Comparison of ENCODE assay signal across 23 cellular contexts in the genomic region with DNA sequence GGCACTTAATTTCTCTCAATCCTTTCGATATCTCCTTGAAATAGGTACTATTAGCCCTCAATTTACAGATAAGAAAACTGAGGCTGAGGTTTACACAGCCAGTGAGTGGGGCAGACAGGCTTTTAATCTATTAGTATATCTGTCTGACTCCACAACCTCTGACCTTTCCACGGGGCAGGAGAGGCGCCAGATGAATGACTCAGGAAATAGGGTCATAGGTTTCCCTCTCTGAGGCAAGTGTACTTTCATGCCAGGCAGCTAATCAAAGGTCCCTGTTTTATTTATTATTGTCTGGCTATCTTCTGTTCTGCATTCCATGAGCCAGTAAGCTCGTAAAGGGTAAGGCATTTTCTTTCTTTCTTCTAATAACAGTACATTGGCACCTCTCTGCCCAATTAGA.
DNase-seq lines count a peak whose midpoint lies in the region; ATAC-seq, FAIRE-seq and TF ChIP-seq lines count a peak whose summit lies in the region.
"Had no signal": no experiment of that assay in that cellular context is flagged by ENCODE, and none has a peak within 500 bp of the region (broad histone marks: within the 10 kb centered on the region; RNA-seq: fewer than 3 reads in every experiment).

No MANE protein-coding gene starts in this region.

- no peak overlapping the region for H3K4me2 ChIP-seq in HepG2 (ENCODE audit: low read depth, low read length)

- H3K9ac ChIP-seq in liver (ENCODE audit: low read depth in 1 of 2, low read length in 2 of 2) (peak overlapping the region in 1 of 2 donors; percentile 16), HepG2 (ENCODE audit: insufficient read depth, low read depth, low read length) (no peak overlapping the region)

- intact Hi-C loops in HepG2 (cut with micrococcal nuclease; ENCODE audit: unreplicated experiment) (no loop called here), lower lobe of right lung (cut with DNase I) (no loop called here)

- POLR2A ChIA-PET in HepG2 (lab: Yijun Ruan, JAX) = no interaction called here

- BruUV-seq in HepG2 (replicated peaks; lab: Mats Ljungman, UMichigan) = no TSS peak

- TF ChIP-seq EP300 in HepG2 (IDR thresholded peaks at IDR 0.05; ENCODE audit: low read depth in 2 of 2, low read length in 2 of 2) (no peak), HepG2 (CRISPR knock-in tag; IDR thresholded peaks at IDR 0.05; ENCODE audit: borderline replicate concordance) (no peak)

- H3K27ac ChIP-seq in liver (ENCODE audit: low read depth in 1 of 2, low read length in 2 of 2) (peak overlapping the region; percentile 54 to 60), HepG2 (ENCODE audit: extremely low read length, insufficient read depth, low read length) (no peak overlapping the region), lower lobe of right lung (no peak overlapping the region)
- H3K27ac ChIP-seq: gastrocnemius medialis, tibial artery had no signal

- H2AFZ ChIP-seq in HepG2 (ENCODE audit: low read length) = no peak overlapping the region

- no peak overlapping the region for H3K4me3 ChIP-seq in liver (ENCODE audit: low read depth in 1 of 3, low read length in 3 of 3)
- H3K4me3 ChIP-seq in HepG2 (replicated peaks in 1 of 3; ENCODE audit: insufficient read depth in 1 of 3, low read depth in 2 of 3, low read length in 3 of 3) = no peak overlapping the region
- no peak overlapping the region for H3K4me3 ChIP-seq in choroid plexus epithelial cell (ENCODE audit: low read depth, low read length)
- H3K4me3 ChIP-seq in lower lobe of right lung = no peak overlapping the region
- H3K4me3 ChIP-seq: gastrocnemius medialis, lung, tibial artery had no signal

- no peak for TF ChIP-seq CTCF in liver (IDR thresholded peaks at IDR 0.05; ENCODE audit: low read depth, low read length, missing input control)
- no peak for TF ChIP-seq CTCF in HepG2 (CRISPR knock-in tag; IDR thresholded peaks at IDR 0.05)
- TF ChIP-seq CTCF in choroid plexus epithelial cell (conservative IDR thresholded peaks at IDR 0.05; ENCODE audit: low read depth, low read length) = no peak
- TF ChIP-seq CTCF in lower lobe of right lung (IDR thresholded peaks at IDR 0.05) = no peak

- H3K9me3 ChIP-seq in liver (ENCODE audit: control insufficient read depth in 4 of 4, low read length in 3 of 4) (no peaks in the 10 kb centered on the region), HepG2 (ENCODE audit: low read length) (no peaks in the 10 kb centered on the region), lower lobe of right lung (no peaks in the 10 kb centered on the region)
- H3K9me3 ChIP-seq: BE2C, gastrocnemius medialis, tibial artery had no signal

- H3K36me3 ChIP-seq in liver (ENCODE audit: control insufficient read depth in 4 of 4, insufficient read depth in 3 of 4, low read depth in 1 of 4, low read length in 3 of 4) (no peaks in the 10 kb centered on the region), HepG2 (replicated peaks in 1 of 2; ENCODE audit: control insufficient read depth in 1 of 2, insufficient read depth in 2 of 2, low read length in 2 of 2) (no peaks in the 10 kb centered on the region), lower lobe of right lung (no peaks in the 10 kb centered on the region)
- H3K36me3 ChIP-seq: BE2C, gastrocnemius medialis, tibial artery had no signal

- in situ Hi-C loops in HepG2 (cut with HindIII; ENCODE audit: extremely low pct_ligation_motif_present, low pct_unique_long_range_greater_than_20kb) = no loop called here

- 22% methylated on average over 4 of the region's 4 CpGs for WGBS in liver
- 19% methylated on average over 4 of the region's 4 CpGs for WGBS in HepG2 (ENCODE audit: low lambda C conversion rate)

- TF ChIP-seq RAD21 in liver (IDR thresholded peaks at IDR 0.05) (peak; percentile 51 to 66), HepG2 (CRISPR knock-in tag; IDR thresholded peaks at IDR 0.05) (no peak)

- ATAC-seq in HepG2 = no peak
- ATAC-seq in lower lobe of right lung = peak; percentile 39 to 43
- no peak for ATAC-seq in HG03175 (IDR thresholded peaks at IDR 0.05; ENCODE audit: unreplicated experiment)
- ATAC-seq in HG02610 (IDR thresholded peaks at IDR 0.05; ENCODE audit: unreplicated experiment) = no peak
- ATAC-seq: gastrocnemius medialis, Right ventricle myocardium inferior had no signal

- no peak for FAIRE-seq in HepG2 (lab: Jason Lieb, UNC)
- FAIRE-seq in RCC 7860 (lab: Jason Lieb, UNC) = no peak
- FAIRE-seq: islet of Langerhans had no signal

- H3K27me3 ChIP-seq in liver (ENCODE audit: control insufficient read depth in 4 of 4, insufficient read depth in 4 of 4, low read length in 3 of 4) = no peaks in the 10 kb centered on the region
- H3K27me3 ChIP-seq in HepG2 (ENCODE audit: control insufficient read depth in 1 of 2, insufficient read depth in 2 of 2, low read length in 2 of 2) = peaks cover 0 to 2% of the 10 kb centered on the region in 2 experiments; a peak in 2 of 5 replicates
- H3K27me3 ChIP-seq in lower lobe of right lung (ENCODE audit: low read depth) = no peaks in the 10 kb centered on the region
- H3K27me3 ChIP-seq: BE2C, gastrocnemius medialis, tibial artery had no signal

- H4K20me1 ChIP-seq in HepG2 (ENCODE audit: insufficient read depth, low read length) = no peaks in the 10 kb centered on the region

- CTCF ChIA-PET in HepG2 (lab: Yijun Ruan, JAX; ENCODE audit: low intra/inter-chr PET ratio, low total read pairs) = no interaction called here

- DNase-seq in HepG2 (ENCODE audit: low spot score) (no peak), choroid plexus epithelial cell (ENCODE audit: low read depth) (peak; percentile 29), lower lobe of right lung (no peak), RCC 7860 (ENCODE audit: low spot score) (no peak)
- DNase-seq in activated effector memory CD4-positive, alpha-beta T cell treated with Interleukin-2 at 50 U/mL for 16 hours = no peak
- DNase-seq: activated CD4-positive, alpha-beta memory T cell treated with anti-CD3 and anti-CD28 coated beads, Interleukin-2, amount 10 ng/mL, durations not matched to agents 7 days and 5 days; BE2C; Calu3; caudate nucleus; gastrocnemius medialis; hypothalamus; KBM-7; NCI-H187; NCI-H526 treated with DMSO at 0.1 percent for 48 hours; stimulated activated CD4-positive, alpha-beta T cell treated with anti-CD3 and anti-CD28 coated beads, Interleukin-4, amount 100 ng/mL, for 24 hours; SW 1271 had no signal

- TF ChIP-seq POLR2A in HepG2 (IDR thresholded peaks at IDR 0.05; ENCODE audit: insufficient read depth in 1 of 2, low read depth in 2 of 2, low read length in 2 of 2) = no peak

- H3K4me1 ChIP-seq in liver (ENCODE audit: control insufficient read depth in 4 of 4, insufficient read depth in 4 of 4, low read length in 3 of 4) = peaks cover 0 to 15% (median 9%) of the 10 kb centered on the region in 4 donors
- H3K4me1 ChIP-seq in HepG2 (ENCODE audit: insufficient read depth, low read length) = no peaks in the 10 kb centered on the region
- no peaks in the 10 kb centered on the region for H3K4me1 ChIP-seq in lower lobe of right lung
- H3K4me1 ChIP-seq: BE2C, gastrocnemius medialis, tibial artery had no signal

- H3K79me2 ChIP-seq in HepG2 (ENCODE audit: insufficient read depth, low read length) = no peaks in the 10 kb centered on the region

TF ChIP-seq in liver, 16 proteins besides CTCF, POLR2A, EP300 and RAD21 (continues in another document):
- TF ChIP-seq HNF4G (IDR thresholded peaks at IDR 0.05) = peak; percentile 58
- TF ChIP-seq JUND (IDR thresholded peaks at IDR 0.05) = peak; percentile 94 to 95
- TF ChIP-seq FOXA1 (IDR thresholded peaks at IDR 0.05) = no peak
- TF ChIP-seq NR2F2 (IDR thresholded peaks at IDR 0.05) = peak; percentile 94
- TF ChIP-seq, protein P1, sequence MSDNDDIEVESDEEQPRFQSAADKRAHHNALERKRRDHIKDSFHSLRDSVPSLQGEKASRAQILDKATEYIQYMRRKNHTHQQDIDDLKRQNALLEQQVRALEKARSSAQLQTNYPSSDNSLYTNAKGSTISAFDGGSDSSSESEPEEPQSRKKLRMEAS (IDR thresholded peaks at IDR 0.05) = peak; percentile 80
- no peak for TF ChIP-seq YY1 (IDR thresholded peaks at IDR 0.05)
- peak in 1 of 2 donors; percentile 74 for TF ChIP-seq EGR1 (IDR thresholded peaks at IDR 0.05; ENCODE audit: low read depth in 2 of 2)
- no peak for TF ChIP-seq TAF1 (conservative IDR thresholded peaks at IDR 0.05)
- TF ChIP-seq SP1 (IDR thresholded peaks at IDR 0.05) = peak; percentile 74
- peak; percentile 85 to 94 for TF ChIP-seq RXRA (IDR thresholded peaks at IDR 0.05)
- peak; percentile 33 for TF ChIP-seq FOXA2 (IDR thresholded peaks at IDR 0.05)

TF ChIP-seq in HepG2, 621 proteins besides CTCF, POLR2A, EP300 and RAD21:
- TF ChIP-seq TEAD2 (CRISPR knock-in tag; IDR thresholded peaks at IDR 0.05) (no peak), NR2F1 (CRISPR knock-in tag; IDR thresholded peaks at IDR 0.05) (peak in 1 of 2 experiments; percentile 54; a peak in 1 of 4 replicates)

Comparison
In these comparisons a context has a peak if more than half of its experiments do, and no peak if none do; other contexts are left out.
1. H3K27ac ChIP-seq: peak in liver (2 of 2); none in HepG2 (single experiment) and lower lobe of right lung (single experiment).
2. ATAC-seq: peak in lower lobe of right lung (2 of 2); none in HepG2 (single experiment), HG03175 (single experiment) and HG02610 (single experiment).